20 cellular contexts compared by ENCODE assay signal in genomic region chr21:32645261-32646182, GRCh38. TPM values are rescaled to one million over a fixed set of nuclear protein-coding genes. Genes with fewer than 3 reads are reported as not detected.
DNase-seq lines count a peak whose midpoint lies in the region; ATAC-seq and TF ChIP-seq lines count a peak whose summit lies in the region.
"Had no signal": no experiment of that assay in that cellular context is flagged by ENCODE, and none has a peak within 500 bp of the region (broad histone marks: within the 10 kb centered on the region; RNA-seq: fewer than 3 reads in every experiment).

No MANE protein-coding gene starts in this region.

- intact Hi-C loops in right lobe of liver (cut with DNase I), result no loop called here

- 73% methylated on average over 9 of the region's 19 CpGs for WGBS in right lobe of liver (ENCODE audit: insufficient coverage, low coverage, low lambda C conversion rate, missing lambda C conversion rate)

- no peak overlapping the region for H2AFZ ChIP-seq in osteoblast (ENCODE audit: low read length)

- DNase-seq in H7, result peak; percentile 84
- DNase-seq in NCI-H748 treated with DMSO at 0.1 percent for 48 hours (lab: John Stamatoyannopoulos, UW), result peak; percentile 9
- DNase-seq in iPS DF 4.7 (ENCODE audit: extremely low read depth, low spot score), result peak; percentile 5
- peak; percentile 69 for DNase-seq in nephron progenitor cell
- DNase-seq in right lobe of liver, result no peak
- DNase-seq in HPDE6-E6E7 (ENCODE audit: extremely low spot score), result no peak
- no peak for DNase-seq in NCI-H1105 (lab: John Stamatoyannopoulos, UW)
- no peak for DNase-seq in osteoblast (ENCODE audit: insufficient read length, low spot score, missing footprints)
- DNase-seq: activated CD4-positive, alpha-beta T cell treated with anti-CD3 and anti-CD28 coated beads for 48 hours; activated T-cell treated with anti-CD3 and anti-CD28 coated beads, Interleukin-2, amount 50 U/mL, for 4 hours; DND-41; effector CD4-positive, alpha-beta T cell; foreskin keratinocyte; NCI-H146; NCI-H82; RPMI8226; stimulated activated CD4-positive, alpha-beta T cell treated with anti-CD3 and anti-CD28 coated beads, Interleukin-4, amount 100 ng/mL, for 24 hours; stimulated activated naive B cell treated with anti-CD40 and anti-IgM and Interleukin-4, amounts not matched to agents 10 μg/mL and 1 μg/mL and 100 μg/mL, for 72 hours had no signal

- H3K36me3 Mint-ChIP-seq in nephron progenitor cell (ENCODE audit: low read depth), result no peaks in the 10 kb centered on the region

- H3K27ac Mint-ChIP-seq in nephron progenitor cell, result no peak overlapping the region

- H3K4me1 ChIP-seq in right lobe of liver (peaks cover 0 to 17% (median 6%) of the 10 kb centered on the region in 4 donors), osteoblast (ENCODE audit: insufficient read depth, low read length) (no peaks in the 10 kb centered on the region)
- H3K4me1 ChIP-seq: foreskin keratinocyte had no signal

- H3K4me1 Mint-ChIP-seq in nephron progenitor cell, result no peaks in the 10 kb centered on the region
- H3K4me1 Mint-ChIP-seq: stimulated activated naive B cell treated with anti-CD40 and anti-IgM and Interleukin-4, amounts not matched to agents 10 μg/mL and 1 μg/mL and 100 μg/mL, for 72 hours had no signal

- no peak for TF ChIP-seq CTCF in nephron progenitor cell (IDR thresholded peaks at IDR 0.05)
- TF ChIP-seq CTCF in right lobe of liver (IDR thresholded peaks at IDR 0.05), result no peak
- no peak for TF ChIP-seq CTCF in osteoblast (IDR thresholded peaks at IDR 0.05; ENCODE audit: extremely low read depth, low read depth, low read length)

- H3K27me3 Mint-ChIP-seq in nephron progenitor cell (ENCODE audit: low read depth, poor library complexity), result peaks cover 5% of the 10 kb centered on the region
- H3K27me3 Mint-ChIP-seq: stimulated activated naive B cell treated with anti-CD40 and anti-IgM and Interleukin-4, amounts not matched to agents 10 μg/mL and 1 μg/mL and 100 μg/mL, for 72 hours had no signal

- H3K27ac ChIP-seq in right lobe of liver (no peak overlapping the region), osteoblast (ENCODE audit: low read depth, low read length) (no peak overlapping the region)
- H3K27ac ChIP-seq: BLaER1, foreskin keratinocyte had no signal

- ATAC-seq in right lobe of liver, result no peak
- ATAC-seq: activated T-cell treated with anti-CD3 and anti-CD28 coated beads, Interleukin-2, amount 50 U/mL, for 4 hours; esophagus mucosa; foreskin keratinocyte; stimulated activated naive B cell treated with anti-CD40 and anti-IgM and Interleukin-4, amounts not matched to agents 10 μg/mL and 1 μg/mL and 100 μg/mL, for 72 hours had no signal

- H3K4me3 ChIP-seq in H7 (ENCODE audit: insufficient read depth, low read depth, low read length) (peak overlapping the region; percentile 20), right lobe of liver (no peak overlapping the region), osteoblast (ENCODE audit: insufficient read depth, low read length) (no peak overlapping the region)
- H3K4me3 ChIP-seq: BLaER1 had no signal

- no peak for TF ChIP-seq POLR2A in right lobe of liver (IDR thresholded peaks at IDR 0.05)

- no peaks in the 10 kb centered on the region for H3K36me3 ChIP-seq in H7 (replicated peaks; ENCODE audit: control insufficient read depth, insufficient read depth, low read length)
- H3K36me3 ChIP-seq in right lobe of liver, result peaks cover 0 to 17% (median 3%) of the 10 kb centered on the region in 4 donors
- peaks cover 20% of the 10 kb centered on the region for H3K36me3 ChIP-seq in osteoblast (ENCODE audit: insufficient read depth, low read length)

- H3K9me3 ChIP-seq in right lobe of liver (no peaks in the 10 kb centered on the region), osteoblast (ENCODE audit: low read depth, low read length) (no peaks in the 10 kb centered on the region)
- H3K9me3 ChIP-seq: BLaER1 had no signal

- H3K27me3 ChIP-seq in H7 (ENCODE audit: control insufficient read depth, insufficient read depth, low read length) (no peaks in the 10 kb centered on the region), right lobe of liver (no peaks in the 10 kb centered on the region), osteoblast (ENCODE audit: insufficient read depth, low read length) (no peaks in the 10 kb centered on the region)
- H3K27me3 ChIP-seq: BLaER1, foreskin keratinocyte had no signal

- peak overlapping the region; percentile 17 for H3K4me3 Mint-ChIP-seq in nephron progenitor cell
- H3K4me3 Mint-ChIP-seq: activated T-cell treated with anti-CD3 and anti-CD28 coated beads, Interleukin-2, amount 50 U/mL, for 4 hours; stimulated activated naive B cell treated with anti-CD40 and anti-IgM and Interleukin-4, amounts not matched to agents 10 μg/mL and 1 μg/mL and 100 μg/mL, for 72 hours had no signal

- H3K4me2 ChIP-seq in osteoblast (ENCODE audit: insufficient read depth, low read length), result no peak overlapping the region
- H3K4me2 ChIP-seq: BLaER1 had no signal

- H3K9me3 Mint-ChIP-seq in nephron progenitor cell, result no peaks in the 10 kb centered on the region
- H3K9me3 Mint-ChIP-seq: activated T-cell treated with anti-CD3 and anti-CD28 coated beads, Interleukin-2, amount 50 U/mL, for 4 hours; stimulated activated naive B cell treated with anti-CD40 and anti-IgM and Interleukin-4, amounts not matched to agents 10 μg/mL and 1 μg/mL and 100 μg/mL, for 72 hours had no signal

- no peaks in the 10 kb centered on the region for H3K79me2 ChIP-seq in osteoblast (ENCODE audit: insufficient read depth, low read length)

- H4K20me1 ChIP-seq in osteoblast (ENCODE audit: insufficient read depth, low read length), result no peaks in the 10 kb centered on the region
- H4K20me1 ChIP-seq: BLaER1 had no signal

RNA-seq across cellular contexts. Expression of gene CFAP298, which starts 33.3 kb away (rescaled TPM):
- 63.7 and 119 TPM in 2 replicates for total RNA-seq in H7 (2014; rRNA removed; shearing (Covaris generic))
- total RNA-seq in right lobe of liver (10 to 100 TPM in 5 of 6 experiments, 1 to 10 TPM in 1; 8.6 to 15.3 (median 11.6) TPM), osteoblast (14.7 and 14.8 TPM in 2 replicates)

Comparison
In these comparisons a context has a peak if more than half of its experiments do, and no peak if none do; other contexts are left out.
1. DNase-seq: peak in H7 (single experiment), NCI-H748 treated with DMSO at 0.1 percent for 48 hours (single experiment), iPS DF 4.7 (single experiment) and nephron progenitor cell (single experiment); none in right lobe of liver (0 of 3), HPDE6-E6E7 (single experiment), NCI-H1105 (single experiment) and osteoblast (single experiment).